Comparison of ENCODE assay signal across 8 cellular contexts in the genomic region with DNA sequence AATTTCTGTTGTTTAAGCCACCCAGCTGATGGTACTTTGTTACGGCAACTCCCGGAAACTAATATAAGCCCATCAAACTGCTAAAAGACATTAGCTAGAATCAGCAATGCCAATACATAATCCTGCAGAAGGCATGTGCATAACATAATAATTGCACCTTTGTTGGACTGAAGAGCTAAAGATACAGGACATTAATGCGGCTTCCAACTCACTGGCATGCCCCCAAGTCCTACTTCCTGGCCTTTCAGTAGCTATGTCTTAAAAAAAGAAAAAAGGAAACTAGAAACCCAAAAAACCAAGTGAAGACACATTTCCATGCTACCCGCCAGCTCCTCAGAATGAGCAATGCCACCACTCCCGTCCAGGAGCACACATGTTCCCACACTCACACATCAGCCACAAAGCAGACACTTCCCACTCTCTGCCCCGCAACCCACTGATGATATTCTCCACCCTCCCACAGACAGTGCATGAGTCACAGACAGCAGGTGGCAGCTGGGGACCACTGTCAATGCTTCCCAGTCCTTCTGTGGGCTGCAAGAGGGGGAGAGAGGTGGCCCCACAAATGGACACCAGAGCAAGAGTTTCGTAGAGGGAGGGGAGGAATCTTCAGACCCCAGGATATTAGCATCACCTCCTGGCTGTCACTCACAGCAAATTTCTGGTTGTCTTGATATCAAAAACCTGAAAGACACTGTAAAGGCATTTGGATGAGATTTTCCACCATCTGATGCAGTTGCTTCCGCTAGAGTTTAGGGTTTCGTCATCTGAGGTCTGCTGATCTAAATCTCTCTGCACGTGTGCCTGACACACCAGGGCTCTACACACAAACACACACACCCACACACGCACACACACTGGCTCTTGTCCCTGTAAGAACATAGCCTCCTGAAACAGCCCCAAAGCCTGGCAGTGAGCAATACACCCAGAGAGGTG. TPM values are rescaled to one million over a fixed set of nuclear protein-coding genes. Genes with fewer than 3 reads are reported as not detected.
DNase-seq lines count a peak whose midpoint lies in the region; ATAC-seq, FAIRE-seq and TF ChIP-seq lines count a peak whose summit lies in the region.

No MANE protein-coding gene starts in this region.

- no peak for TF ChIP-seq CTCF in osteoblast (IDR thresholded peaks at IDR 0.05; ENCODE audit: extremely low read depth, low read depth, low read length)

- peaks cover 12% of the 10 kb centered on the region for H3K4me1 ChIP-seq in osteoblast (ENCODE audit: insufficient read depth, low read length)

- ATAC-seq in GM21717 (IDR thresholded peaks at IDR 0.05; ENCODE audit: unreplicated experiment) (peak; percentile 36), Right ventricle myocardium superior (ENCODE audit: poor library complexity) (peak; percentile 62)

- DNase-seq in Ammon's horn (ENCODE audit: low spot score), result peak; percentile 89
- DNase-seq in RCC 7860 (ENCODE audit: low spot score), result peak; percentile 9
- peak; percentile 87 for DNase-seq in activated naive CD4-positive, alpha-beta T cell treated with Interleukin-2 at 50 U/mL for 16 hours
- peak; percentile 53 for DNase-seq in Right ventricle myocardium superior
- peak; percentile 72 to 73 for DNase-seq in stimulated activated CD4-positive, alpha-beta T cell treated with anti-CD3 and anti-CD28 coated beads, Interleukin-12 subunit alpha, Interleukin-12 subunit beta, amount 100 ng/mL, for 24 hours (ENCODE audit: low read depth in 2 of 2)
- DNase-seq in osteoblast (ENCODE audit: insufficient read length, low spot score, missing footprints), result no peak
- DNase-seq in NCI-H446 (lab: John Stamatoyannopoulos, UW), result no peak

- H2AFZ ChIP-seq in osteoblast (ENCODE audit: low read length), result no peak overlapping the region

- no peaks in the 10 kb centered on the region for H4K20me1 ChIP-seq in osteoblast (ENCODE audit: insufficient read depth, low read length)

- no peaks in the 10 kb centered on the region for H3K27me3 ChIP-seq in osteoblast (ENCODE audit: insufficient read depth, low read length)

- no peak overlapping the region for H3K4me3 ChIP-seq in osteoblast (ENCODE audit: insufficient read depth, low read length)

- intact Hi-C loops in Right ventricle myocardium superior (cut with DNase I), result no loop called here

- no peaks in the 10 kb centered on the region for H3K79me2 ChIP-seq in osteoblast (ENCODE audit: insufficient read depth, low read length)

- H3K4me2 ChIP-seq in osteoblast (ENCODE audit: insufficient read depth, low read length), result no peak overlapping the region

- H3K9me3 ChIP-seq in osteoblast (ENCODE audit: low read depth, low read length), result no peaks in the 10 kb centered on the region

- FAIRE-seq in RCC 7860 (lab: Jason Lieb, UNC), result no peak

- no peak overlapping the region for H3K27ac ChIP-seq in osteoblast (ENCODE audit: low read depth, low read length)

- no peaks in the 10 kb centered on the region for H3K36me3 ChIP-seq in osteoblast (ENCODE audit: insufficient read depth, low read length)

RNA-seq across cellular contexts. Expression of a gene that starts 32.8 kb away (rescaled TPM):
- 46.2 TPM for total RNA-seq in Right ventricle myocardium superior
- total RNA-seq in osteoblast, result 2.9 and 3.6 TPM in 2 replicates

Comparison
In these comparisons a context has a peak if more than half of its experiments do, and no peak if none do; other contexts are left out.
1. DNase-seq: peak in Ammon's horn (single experiment), RCC 7860 (single experiment), activated naive CD4-positive, alpha-beta T cell treated with Interleukin-2 at 50 U/mL for 16 hours (single experiment), Right ventricle myocardium superior (single experiment) and stimulated activated CD4-positive, alpha-beta T cell treated with anti-CD3 and anti-CD28 coated beads, Interleukin-12 subunit alpha, Interleukin-12 subunit beta, amount 100 ng/mL, for 24 hours (2 of 2); none in osteoblast (single experiment) and NCI-H446 (0 of 2).
2. RNA of a gene that starts 32.8 kb away (total RNA-seq): 46.2 TPM in Right ventricle myocardium superior (single experiment); 2.9 to 3.6 TPM in osteoblast; every median in the first group is over 10 times any median in the second.